In genomic region chr4:83114576-83114975, GRCh38 we compare ENCODE assay signal across 8 cellular contexts. TPM values are rescaled to one million over a fixed set of nuclear protein-coding genes. Genes with fewer than 3 reads are reported as not detected.
DNase-seq lines count a peak whose midpoint lies in the region; ATAC-seq and TF ChIP-seq lines count a peak whose summit lies in the region.

A gene with protein sequence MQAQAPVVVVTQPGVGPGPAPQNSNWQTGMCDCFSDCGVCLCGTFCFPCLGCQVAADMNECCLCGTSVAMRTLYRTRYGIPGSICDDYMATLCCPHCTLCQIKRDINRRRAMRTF (minus strand): TSS chr4:83114729. CDS start chr4:83107921, 6,808 bp downstream.

- H3K4me1 ChIP-seq in GM23338 (ENCODE audit: insufficient read depth): peaks cover 20% of the 10 kb centered on the region
- H3K4me1 ChIP-seq in mucosa of stomach (ENCODE audit: control insufficient read depth, insufficient read depth, low read length): peaks cover 17% of the 10 kb centered on the region

- H3K9me3 ChIP-seq in mucosa of stomach (ENCODE audit: control insufficient read depth, low read length): no peaks in the 10 kb centered on the region

- peaks cover 6% of the 10 kb centered on the region for H3K27me3 Mint-ChIP-seq in GM23338 (ENCODE audit: insufficient read depth, low read depth, poor library complexity)
- H3K27me3 Mint-ChIP-seq in activated T-helper 1 cell treated with anti-CD3 and anti-CD28 coated beads, Interleukin-12 subunit alpha, Interleukin-12 subunit beta, Interleukin-2, Interleukin-4 antibody, amounts not matched to agents 30 ng/mL and 10 ng/mL and 1 ng/mL, durations not matched to agents 14 hours and 24 hours and 36 hours (ENCODE audit: insufficient read depth): peaks cover 2% of the 10 kb centered on the region

- peaks cover 21% of the 10 kb centered on the region for H3K4me1 Mint-ChIP-seq in GM23338
- peaks cover 49% of the 10 kb centered on the region for H3K4me1 Mint-ChIP-seq in activated T-helper 1 cell treated with anti-CD3 and anti-CD28 coated beads, Interleukin-12 subunit alpha, Interleukin-12 subunit beta, Interleukin-2, Interleukin-4 antibody, amounts not matched to agents 30 ng/mL and 10 ng/mL and 1 ng/mL, durations not matched to agents 14 hours and 24 hours and 36 hours (ENCODE audit: low read depth)

- H3K9me3 Mint-ChIP-seq in GM23338: no peaks in the 10 kb centered on the region
- no peaks in the 10 kb centered on the region for H3K9me3 Mint-ChIP-seq in activated T-helper 1 cell treated with anti-CD3 and anti-CD28 coated beads, Interleukin-12 subunit alpha, Interleukin-12 subunit beta, Interleukin-2, Interleukin-4 antibody, amounts not matched to agents 30 ng/mL and 10 ng/mL and 1 ng/mL, durations not matched to agents 14 hours and 24 hours and 36 hours

- no peaks in the 10 kb centered on the region for H3K79me2 ChIP-seq in GM23338 (replicated peaks; ENCODE audit: insufficient read depth)

- TF ChIP-seq CTCF in GM23338 (conservative IDR thresholded peaks at IDR 0.05; ENCODE audit: low read depth in 2 of 2): no peak

- H3K4me3 ChIP-seq in GM23338 (no peak within 1 kb of the TSS), mucosa of stomach (ENCODE audit: low read length) (peak within 1 kb of the TSS; percentile 34)

- H3F3A ChIP-seq in GM23338 (replicated peaks; ENCODE audit: low read depth): no peaks in the 10 kb centered on the region

- no peaks in the 10 kb centered on the region for H3K9me2 ChIP-seq in GM23338 (ENCODE audit: insufficient read depth)

- peak within 1 kb of the TSS; percentile 72 for H3K9ac ChIP-seq in mucosa of stomach (ENCODE audit: low read length)

- H3K4me2 ChIP-seq in GM23338: peak within 1 kb of the TSS; percentile 23

- peak; percentile 53 for TF ChIP-seq POLR2A in GM15510 (IDR thresholded peaks at IDR 0.05; ENCODE audit: borderline replicate concordance, extremely low read depth, insufficient read length)

- DNase-seq in GM23338 (ENCODE audit: low spot score) (peak; percentile 34), M059J (ENCODE audit: low read depth) (peak; percentile 78), AG08395 (ENCODE audit: low spot score) (no peak), NCI-H2107 treated with DMSO at 0.1 percent for 48 hours (lab: John Stamatoyannopoulos, UW; ENCODE audit: unreplicated experiment) (no peak), anterior cingulate cortex (lab: John Stamatoyannopoulos, UW) (no peak)
- peak; percentile 60 for DNase-seq in activated T-helper 1 cell treated with anti-CD3 and anti-CD28 coated beads, Interleukin-12 subunit alpha, Interleukin-12 subunit beta, Interleukin-2, Interleukin-4 antibody, amounts not matched to agents 30 ng/mL and 10 ng/mL and 1 ng/mL, durations not matched to agents 14 hours and 24 hours and 36 hours (ENCODE audit: low spot score)

- no peaks in the 10 kb centered on the region for H3K36me3 Mint-ChIP-seq in GM23338 (ENCODE audit: low read depth)
- peaks cover 6% of the 10 kb centered on the region for H3K36me3 Mint-ChIP-seq in activated T-helper 1 cell treated with anti-CD3 and anti-CD28 coated beads, Interleukin-12 subunit alpha, Interleukin-12 subunit beta, Interleukin-2, Interleukin-4 antibody, amounts not matched to agents 30 ng/mL and 10 ng/mL and 1 ng/mL, durations not matched to agents 14 hours and 24 hours and 36 hours (ENCODE audit: low read depth)

- H2AFZ ChIP-seq in GM23338: no peak within 1 kb of the TSS

- H3K27me3 ChIP-seq in GM23338 (ENCODE audit: insufficient read depth): no peaks in the 10 kb centered on the region
- H3K27me3 ChIP-seq in mucosa of stomach (ENCODE audit: control insufficient read depth, insufficient read depth, low read length): no peaks in the 10 kb centered on the region

- no peak for ATAC-seq in GM23338

- H4K20me1 ChIP-seq in GM23338 (replicated peaks; ENCODE audit: insufficient read depth): no peaks in the 10 kb centered on the region

- 0 out of 2 replicates have a peak within 1 kb of the TSS, but pooled peaks have one; percentile 4 for H3K27ac ChIP-seq in GM23338 (ENCODE audit: low read depth)

- no peak within 1 kb of the TSS for H3K4me3 Mint-ChIP-seq in GM23338
- peak within 1 kb of the TSS; percentile 91 for H3K4me3 Mint-ChIP-seq in activated T-helper 1 cell treated with anti-CD3 and anti-CD28 coated beads, Interleukin-12 subunit alpha, Interleukin-12 subunit beta, Interleukin-2, Interleukin-4 antibody, amounts not matched to agents 30 ng/mL and 10 ng/mL and 1 ng/mL, durations not matched to agents 14 hours and 24 hours and 36 hours

- H3K36me3 ChIP-seq in GM23338 (ENCODE audit: insufficient read depth) (no peaks in the 10 kb centered on the region), mucosa of stomach (ENCODE audit: control insufficient read depth, insufficient read depth, low read length) (no peaks in the 10 kb centered on the region)

- no peak within 1 kb of the TSS; the same call in 1 of the 2 replicates for H3K27ac Mint-ChIP-seq in GM23338
- H3K27ac Mint-ChIP-seq in activated T-helper 1 cell treated with anti-CD3 and anti-CD28 coated beads, Interleukin-12 subunit alpha, Interleukin-12 subunit beta, Interleukin-2, Interleukin-4 antibody, amounts not matched to agents 30 ng/mL and 10 ng/mL and 1 ng/mL, durations not matched to agents 14 hours and 24 hours and 36 hours: peak within 1 kb of the TSS; percentile 93

- intact Hi-C loops in activated T-helper 1 cell treated with anti-CD3 and anti-CD28 coated beads, Interleukin-12 subunit alpha, Interleukin-12 subunit beta, Interleukin-2, Interleukin-4 antibody, amounts not matched to agents 30 ng/mL and 10 ng/mL and 1 ng/mL, durations not matched to agents 14 hours and 24 hours and 36 hours (cut with micrococcal nuclease): loop anchor here (1.0 to 5.0 kb wide), 8 partner anchors 40 to 742 kb away; partner anchors contain the start of genes HNRNPD and THAP9

TF ChIP-seq in GM23338, 12 proteins besides CTCF, POLR2A, EP300 and RAD21:
- TF ChIP-seq REST (IDR thresholded peaks at IDR 0.05; ENCODE audit: unreplicated experiment): no peak

RNA-seq across cellular contexts. Expression of the gene that starts here (rescaled TPM):
- total RNA-seq in GM23338 (2014; rRNA removed; shearing (Covaris generic)): 0.83 and 1.9 TPM in 2 replicates
- polyA plus RNA-seq in GM23338 (2016; fragmentation: Nextera tagmentation; extraction: Ambion mirVana): 1.2 and 1.6 TPM in 2 replicates
- total RNA-seq in M059J (2014; rRNA removed; shearing (Covaris generic)): 122 and 240 TPM in 2 replicates
- 35.5 and 41.9 TPM in 2 replicates for total RNA-seq in activated T-helper 1 cell treated with anti-CD3 and anti-CD28 coated beads, Interleukin-12 subunit alpha, Interleukin-12 subunit beta, Interleukin-2, Interleukin-4 antibody, amounts not matched to agents 30 ng/mL and 10 ng/mL and 1 ng/mL, durations not matched to agents 14 hours and 24 hours and 36 hours

Comparison
In these comparisons a context has a peak if more than half of its experiments do, and no peak if none do; other contexts are left out.
1. RNA of the gene that starts here (total RNA-seq): 122 to 240 TPM in M059J and 35.5 to 41.9 TPM in activated T-helper 1 cell treated with anti-CD3 and anti-CD28 coated beads, Interleukin-12 subunit alpha, Interleukin-12 subunit beta, Interleukin-2, Interleukin-4 antibody, amounts not matched to agents 30 ng/mL and 10 ng/mL and 1 ng/mL, durations not matched to agents 14 hours and 24 hours and 36 hours; 0.83 to 1.9 TPM in GM23338; every median in the first group is over 10 times any median in the second.
2. DNase-seq: peak in GM23338 (single experiment), M059J (single experiment) and activated T-helper 1 cell treated with anti-CD3 and anti-CD28 coated beads, Interleukin-12 subunit alpha, Interleukin-12 subunit beta, Interleukin-2, Interleukin-4 antibody, amounts not matched to agents 30 ng/mL and 10 ng/mL and 1 ng/mL, durations not matched to agents 14 hours and 24 hours and 36 hours (single experiment); none in AG08395 (single experiment), NCI-H2107 treated with DMSO at 0.1 percent for 48 hours (single experiment) and anterior cingulate cortex (0 of 58).